In genomic region chr1:30232288-30232899, GRCh38 we compare ENCODE assay signal across 8 cellular contexts.
DNase-seq lines count a peak whose midpoint lies in the region; ATAC-seq and TF ChIP-seq lines count a peak whose summit lies in the region.

No MANE protein-coding gene starts in this region.

- no peak overlapping the region for H3K27ac ChIP-seq in hepatocyte
- H3K27ac ChIP-seq in suprapubic skin = no peak overlapping the region

- no peaks in the 10 kb centered on the region for H3K4me1 ChIP-seq in BE2C
- no peaks in the 10 kb centered on the region for H3K4me1 ChIP-seq in hepatocyte (ENCODE audit: insufficient read depth)
- no peaks in the 10 kb centered on the region for H3K4me1 ChIP-seq in suprapubic skin

- WGBS in hepatocyte (ENCODE audit: low lambda C conversion rate, missing lambda C conversion rate) = 40% methylated on average over 4 of the region's 4 CpGs
- WGBS in suprapubic skin = 62% methylated on average over 4 of the region's 4 CpGs

- H3K9me3 ChIP-seq in BE2C = no peaks in the 10 kb centered on the region
- H3K9me3 ChIP-seq in hepatocyte (ENCODE audit: low read depth) = no peaks in the 10 kb centered on the region
- no peaks in the 10 kb centered on the region for H3K9me3 ChIP-seq in suprapubic skin

- H4K20me1 ChIP-seq in hepatocyte (ENCODE audit: insufficient read depth, poor library complexity, severe bottlenecking) = no peaks in the 10 kb centered on the region

- no peak overlapping the region for H3K4me2 ChIP-seq in hepatocyte

- no peaks in the 10 kb centered on the region for H3K79me2 ChIP-seq in hepatocyte

- H3K4me3 ChIP-seq in BE2C (ENCODE audit: low read depth, low read length) (no peak overlapping the region), hepatocyte (no peak overlapping the region), suprapubic skin (no peak overlapping the region)

- no peak for TF ChIP-seq POLR2A in suprapubic skin (IDR thresholded peaks at IDR 0.05)

- no peak overlapping the region for H2AFZ ChIP-seq in hepatocyte

- no peaks in the 10 kb centered on the region for H3K36me3 ChIP-seq in BE2C
- no peaks in the 10 kb centered on the region for H3K36me3 ChIP-seq in hepatocyte (replicated peaks; ENCODE audit: insufficient read depth, low read depth)
- H3K36me3 ChIP-seq in suprapubic skin = no peaks in the 10 kb centered on the region

- no peak for TF ChIP-seq EP300 in suprapubic skin (IDR thresholded peaks at IDR 0.05)

- ATAC-seq in GM18873 (IDR thresholded peaks at IDR 0.05; ENCODE audit: low FRiP score, unreplicated experiment) = no peak
- ATAC-seq in omental fat pad (ENCODE audit: low FRiP score) = no peak

- no peaks in the 10 kb centered on the region for H3K9me2 ChIP-seq in hepatocyte (replicated peaks; ENCODE audit: insufficient read depth)

- H3K27me3 ChIP-seq in BE2C = no peaks in the 10 kb centered on the region
- no peaks in the 10 kb centered on the region for H3K27me3 ChIP-seq in hepatocyte
- H3K27me3 ChIP-seq in suprapubic skin = peaks cover 9% of the 10 kb centered on the region

- DNase-seq in BE2C (no peak), SHP77 (lab: John Stamatoyannopoulos, UW) (peak; percentile 21 to 33), hepatocyte (ENCODE audit: low spot score) (peak; percentile 27), ureter (ENCODE audit: low spot score) (no peak), suprapubic skin (ENCODE audit: low spot score in 2 of 2) (no peak), omental fat pad (ENCODE audit: low spot score) (no peak)

- TF ChIP-seq CTCF in BE2C (IDR thresholded peaks at IDR 0.05; ENCODE audit: low read depth, low read length) (peak; percentile 69), GM12872 (IDR thresholded peaks at IDR 0.05; ENCODE audit: insufficient read depth, low read depth, low read length) (peak; percentile 83), hepatocyte (IDR thresholded peaks at IDR 0.05; ENCODE audit: poor library complexity) (peak; percentile 44), suprapubic skin (IDR thresholded peaks at IDR 0.05) (peak in 1 of 2 donors; percentile 44), omental fat pad (IDR thresholded peaks at IDR 0.05) (no peak)

Comparison
In these comparisons a context has a peak if more than half of its experiments do, and no peak if none do; other contexts are left out.
1. DNase-seq: peak in SHP77 (2 of 2) and hepatocyte (single experiment); none in BE2C (single experiment), ureter (single experiment), suprapubic skin (0 of 2) and omental fat pad (single experiment).
2. CTCF ChIP-seq: peak in BE2C (single experiment), GM12872 (single experiment) and hepatocyte (single experiment); none in omental fat pad (0 of 3).